Comparison of ENCODE assay signal across 16 cellular contexts in genomic region chr1:55168353-55168752, GRCh38. TPM values are rescaled to one million over a fixed set of nuclear protein-coding genes. Genes with fewer than 3 reads are reported as not detected.
DNase-seq lines count a peak whose midpoint lies in the region; ATAC-seq and TF ChIP-seq lines count a peak whose summit lies in the region.
"Had no signal": no experiment of that assay in that cellular context is flagged by ENCODE, and none has a peak within 500 bp of the region (broad histone marks: within the 10 kb centered on the region; RNA-seq: fewer than 3 reads in every experiment).

No MANE protein-coding gene starts in this region.

- H3K27me3 ChIP-seq in heart right ventricle (no peaks in the 10 kb centered on the region), PC-9 (ENCODE audit: insufficient read depth, low read depth) (no peaks in the 10 kb centered on the region)
- H3K27me3 ChIP-seq: MG63 had no signal

- H3F3A ChIP-seq in PC-9 (ENCODE audit: insufficient read depth, low read depth) = peaks cover 22% of the 10 kb centered on the region

- CTCF ChIA-PET in PC-9 (lab: Charles Lee) = no interaction called here

- no peak overlapping the region for H3K4me2 ChIP-seq in PC-9

- H3K79me2 ChIP-seq in PC-9 (ENCODE audit: low read depth) = no peaks in the 10 kb centered on the region

- TF ChIP-seq CTCF in heart right ventricle (IDR thresholded peaks at IDR 0.05) (no peak), PC-9 (conservative IDR thresholded peaks at IDR 0.05) (no peak)

- POLR2A ChIA-PET in PC-9 (lab: Charles Lee; ENCODE audit: unreplicated experiment) = no interaction called here

- peaks cover 0 to 93% (median 23%) of the 10 kb centered on the region in 9 donors for H3K36me3 ChIP-seq in heart right ventricle
- peaks cover 49% of the 10 kb centered on the region for H3K36me3 ChIP-seq in PC-9 (ENCODE audit: low read depth)

- ATAC-seq in stimulated activated effector memory CD8-positive, alpha-beta T cell treated with anti-CD3 and anti-CD28 coated beads, Interleukin-12 subunit alpha, Interleukin-12 subunit beta, amount 100 ng/mL, for 72 hours = no peak
- ATAC-seq in heart right ventricle = no peak
- ATAC-seq: Right ventricle myocardium inferior had no signal

- H3K4me1 Mint-ChIP-seq in activated T-cell treated with anti-CD3 and anti-CD28 coated beads, Interleukin-2, amount 50 U/mL, for 24 hours (ENCODE audit: low read depth) = peaks cover 64% of the 10 kb centered on the region
- H3K4me1 Mint-ChIP-seq in activated T-helper 1 cell treated with anti-CD3 and anti-CD28 coated beads, Interleukin-12 subunit alpha, Interleukin-12 subunit beta, Interleukin-2, Interleukin-4 antibody, amounts not matched to agents 30 ng/mL and 10 ng/mL and 1 ng/mL, durations not matched to agents 14 hours and 24 hours and 36 hours (ENCODE audit: low read depth) = peaks cover 58% of the 10 kb centered on the region
- H3K4me1 Mint-ChIP-seq in stimulated activated effector memory CD8-positive, alpha-beta T cell treated with anti-CD3 and anti-CD28 coated beads, Interleukin-12 subunit alpha, Interleukin-12 subunit beta, amount 100 ng/mL, for 72 hours = peaks cover 47% of the 10 kb centered on the region

- no peak overlapping the region for H2AFZ ChIP-seq in PC-9

- H3K9me3 Mint-ChIP-seq in activated T-cell treated with anti-CD3 and anti-CD28 coated beads, Interleukin-2, amount 50 U/mL, for 24 hours = no peaks in the 10 kb centered on the region
- no peaks in the 10 kb centered on the region for H3K9me3 Mint-ChIP-seq in activated T-helper 1 cell treated with anti-CD3 and anti-CD28 coated beads, Interleukin-12 subunit alpha, Interleukin-12 subunit beta, Interleukin-2, Interleukin-4 antibody, amounts not matched to agents 30 ng/mL and 10 ng/mL and 1 ng/mL, durations not matched to agents 14 hours and 24 hours and 36 hours
- H3K9me3 Mint-ChIP-seq in stimulated activated effector memory CD8-positive, alpha-beta T cell treated with anti-CD3 and anti-CD28 coated beads, Interleukin-12 subunit alpha, Interleukin-12 subunit beta, amount 100 ng/mL, for 72 hours = no peaks in the 10 kb centered on the region

- H3K9me3 ChIP-seq in heart right ventricle (no peaks in the 10 kb centered on the region), PC-9 (ENCODE audit: insufficient read depth, low read depth) (no peaks in the 10 kb centered on the region)
- H3K9me3 ChIP-seq: MG63 had no signal

- intact Hi-C loops in activated T-helper 1 cell treated with anti-CD3 and anti-CD28 coated beads, Interleukin-12 subunit alpha, Interleukin-12 subunit beta, Interleukin-2, Interleukin-4 antibody, amounts not matched to agents 30 ng/mL and 10 ng/mL and 1 ng/mL, durations not matched to agents 14 hours and 24 hours and 36 hours (cut with micrococcal nuclease) = loop anchor here (2.0 kb wide), 1 partner anchor 44 kb away; no protein-coding TSS in a partner anchor
- intact Hi-C loops in heart right ventricle (cut with DNase I) = loop anchor here in 1 of 10 donors (5.0 kb wide), 1 partner anchor 39 kb away; no protein-coding TSS in a partner anchor
- intact Hi-C loops in PC-9 (cut with micrococcal nuclease; ENCODE audit: unreplicated experiment) = no loop called here

- no peaks in the 10 kb centered on the region for H3K27me3 Mint-ChIP-seq in activated T-cell treated with anti-CD3 and anti-CD28 coated beads, Interleukin-2, amount 50 U/mL, for 24 hours
- H3K27me3 Mint-ChIP-seq in activated T-helper 1 cell treated with anti-CD3 and anti-CD28 coated beads, Interleukin-12 subunit alpha, Interleukin-12 subunit beta, Interleukin-2, Interleukin-4 antibody, amounts not matched to agents 30 ng/mL and 10 ng/mL and 1 ng/mL, durations not matched to agents 14 hours and 24 hours and 36 hours (ENCODE audit: insufficient read depth) = no peaks in the 10 kb centered on the region

- peaks cover 9% of the 10 kb centered on the region; the same call in 1 of the 2 replicates for H4K20me1 ChIP-seq in PC-9 (ENCODE audit: insufficient read depth)

- BruUV-seq in PC-9 (replicated peaks; lab: Mats Ljungman, UMichigan) = no TSS peak

- H3K4me3 ChIP-seq in heart right ventricle = no peak overlapping the region
- no peak overlapping the region for H3K4me3 ChIP-seq in PC-9
- H3K4me3 ChIP-seq: MG63 had no signal

- H3K4me1 ChIP-seq in heart right ventricle (peaks cover 0 to 42% (median 11%) of the 10 kb centered on the region in 9 donors), PC-9 (replicated peaks; ENCODE audit: insufficient read depth) (no peaks in the 10 kb centered on the region)

- H3K36me3 Mint-ChIP-seq in activated T-cell treated with anti-CD3 and anti-CD28 coated beads, Interleukin-2, amount 50 U/mL, for 24 hours (ENCODE audit: low read depth) = peaks cover 85% of the 10 kb centered on the region
- peaks cover 50% of the 10 kb centered on the region for H3K36me3 Mint-ChIP-seq in activated T-helper 1 cell treated with anti-CD3 and anti-CD28 coated beads, Interleukin-12 subunit alpha, Interleukin-12 subunit beta, Interleukin-2, Interleukin-4 antibody, amounts not matched to agents 30 ng/mL and 10 ng/mL and 1 ng/mL, durations not matched to agents 14 hours and 24 hours and 36 hours (ENCODE audit: low read depth)
- H3K36me3 Mint-ChIP-seq in stimulated activated effector memory CD8-positive, alpha-beta T cell treated with anti-CD3 and anti-CD28 coated beads, Interleukin-12 subunit alpha, Interleukin-12 subunit beta, amount 100 ng/mL, for 72 hours = peaks cover 84% of the 10 kb centered on the region

- no peak overlapping the region for H3K27ac ChIP-seq in heart right ventricle
- no peak overlapping the region for H3K27ac ChIP-seq in PC-9

- H3K9me2 ChIP-seq in PC-9 (ENCODE audit: insufficient read depth) = no peaks in the 10 kb centered on the region

- no peak for DNase-seq in activated T-cell treated with anti-CD3 and anti-CD28 coated beads, Interleukin-2, amount 50 U/mL, for 24 hours
- DNase-seq in activated T-cell treated with anti-CD3 and anti-CD28 coated beads for 4 hours (no peak), iPS DF 19.7 (ENCODE audit: low read depth, low spot score) (peak; percentile 30), heart right ventricle (no peak), cerebellar cortex (ENCODE audit: low spot score) (no peak), PC-9 (no peak)
- no peak for DNase-seq in activated T-helper 1 cell treated with anti-CD3 and anti-CD28 coated beads, Interleukin-12 subunit alpha, Interleukin-12 subunit beta, Interleukin-2, Interleukin-4 antibody, amounts not matched to agents 30 ng/mL and 10 ng/mL and 1 ng/mL, durations not matched to agents 14 hours and 24 hours and 36 hours (ENCODE audit: low spot score)
- DNase-seq in stimulated activated effector memory CD8-positive, alpha-beta T cell treated with anti-CD3 and anti-CD28 coated beads, Interleukin-12 subunit alpha, Interleukin-12 subunit beta, amount 100 ng/mL, for 72 hours (ENCODE audit: low spot score in 2 of 2) = no peak
- DNase-seq: C1 segment of cervical spinal cord, COR-L47, MG63, NCI-H1092 treated with DMSO at 0.1 percent for 48 hours, NCI-H187 treated with DMSO at 0.1 percent for 48 hours, NCI-H446, NCI-H748 treated with DMSO at 0.1 percent for 48 hours had no signal

- peak overlapping the region; percentile 87 for H3K27ac Mint-ChIP-seq in activated T-cell treated with anti-CD3 and anti-CD28 coated beads, Interleukin-2, amount 50 U/mL, for 24 hours
- H3K27ac Mint-ChIP-seq in activated T-helper 1 cell treated with anti-CD3 and anti-CD28 coated beads, Interleukin-12 subunit alpha, Interleukin-12 subunit beta, Interleukin-2, Interleukin-4 antibody, amounts not matched to agents 30 ng/mL and 10 ng/mL and 1 ng/mL, durations not matched to agents 14 hours and 24 hours and 36 hours = peak overlapping the region; percentile 36
- H3K27ac Mint-ChIP-seq in stimulated activated effector memory CD8-positive, alpha-beta T cell treated with anti-CD3 and anti-CD28 coated beads, Interleukin-12 subunit alpha, Interleukin-12 subunit beta, amount 100 ng/mL, for 72 hours = peak overlapping the region; percentile 87

- 82 to 86% methylated on average over 4 of the region's 4 CpGs for WGBS in heart right ventricle, 2 donors

- H3K4me3 Mint-ChIP-seq in activated T-cell treated with anti-CD3 and anti-CD28 coated beads, Interleukin-2, amount 50 U/mL, for 24 hours = no peak overlapping the region
- no peak overlapping the region for H3K4me3 Mint-ChIP-seq in activated T-helper 1 cell treated with anti-CD3 and anti-CD28 coated beads, Interleukin-12 subunit alpha, Interleukin-12 subunit beta, Interleukin-2, Interleukin-4 antibody, amounts not matched to agents 30 ng/mL and 10 ng/mL and 1 ng/mL, durations not matched to agents 14 hours and 24 hours and 36 hours
- no peak overlapping the region for H3K4me3 Mint-ChIP-seq in stimulated activated effector memory CD8-positive, alpha-beta T cell treated with anti-CD3 and anti-CD28 coated beads, Interleukin-12 subunit alpha, Interleukin-12 subunit beta, amount 100 ng/mL, for 72 hours

RNA-seq across cellular contexts. Expression of gene USP24, which starts 46.8 kb away (rescaled TPM):
- total RNA-seq in activated T-helper 1 cell treated with anti-CD3 and anti-CD28 coated beads, Interleukin-12 subunit alpha, Interleukin-12 subunit beta, Interleukin-2, Interleukin-4 antibody, amounts not matched to agents 30 ng/mL and 10 ng/mL and 1 ng/mL, durations not matched to agents 14 hours and 24 hours and 36 hours = 53.6 and 58.6 TPM in 2 replicates
- total RNA-seq in heart right ventricle (10 to 100 TPM; 31.4 to 49.7 (median 42.5) TPM), PC-9 (2021) (56.3 and 61.0 TPM in 2 replicates)
- 10 to 100 TPM in 1 of 2 donors, 1 to 10 TPM in 1; 7.1 to 13.4 TPM for polyA plus RNA-seq in heart right ventricle

Comparison
In these comparisons a context has a peak if more than half of its experiments do, and no peak if none do; other contexts are left out.
1. H3K27ac Mint-ChIP-seq: peak in every context shown above with its lines; median percentile 87 in activated T-cell treated with anti-CD3 and anti-CD28 coated beads, Interleukin-2, amount 50 U/mL, for 24 hours; 87 in stimulated activated effector memory CD8-positive, alpha-beta T cell treated with anti-CD3 and anti-CD28 coated beads, Interleukin-12 subunit alpha, Interleukin-12 subunit beta, amount 100 ng/mL, for 72 hours; 36 in activated T-helper 1 cell treated with anti-CD3 and anti-CD28 coated beads, Interleukin-12 subunit alpha, Interleukin-12 subunit beta, Interleukin-2, Interleukin-4 antibody, amounts not matched to agents 30 ng/mL and 10 ng/mL and 1 ng/mL, durations not matched to agents 14 hours and 24 hours and 36 hours.